7 cellular contexts compared by ENCODE assay signal in genomic region chr7:32694182-32694581, GRCh38.
"Had no signal": no experiment of that assay in that cellular context is flagged by ENCODE, and none has a peak within 500 bp of the region (broad histone marks: within the 10 kb centered on the region; RNA-seq: fewer than 3 reads in every experiment).

No MANE protein-coding gene starts in this region.

- H3K27ac ChIP-seq: HL-60, KMS-11 had no signal

- ATAC-seq: HepG2 had no signal

- H3K9ac ChIP-seq: KMS-11 had no signal

- H3K4me2 ChIP-seq: KMS-11 had no signal

- FAIRE-seq: HepG2, HTR-8/SVneo had no signal

- DNase-seq: IMR-90, KBM-7, KG1 had no signal
